In the genomic region with DNA sequence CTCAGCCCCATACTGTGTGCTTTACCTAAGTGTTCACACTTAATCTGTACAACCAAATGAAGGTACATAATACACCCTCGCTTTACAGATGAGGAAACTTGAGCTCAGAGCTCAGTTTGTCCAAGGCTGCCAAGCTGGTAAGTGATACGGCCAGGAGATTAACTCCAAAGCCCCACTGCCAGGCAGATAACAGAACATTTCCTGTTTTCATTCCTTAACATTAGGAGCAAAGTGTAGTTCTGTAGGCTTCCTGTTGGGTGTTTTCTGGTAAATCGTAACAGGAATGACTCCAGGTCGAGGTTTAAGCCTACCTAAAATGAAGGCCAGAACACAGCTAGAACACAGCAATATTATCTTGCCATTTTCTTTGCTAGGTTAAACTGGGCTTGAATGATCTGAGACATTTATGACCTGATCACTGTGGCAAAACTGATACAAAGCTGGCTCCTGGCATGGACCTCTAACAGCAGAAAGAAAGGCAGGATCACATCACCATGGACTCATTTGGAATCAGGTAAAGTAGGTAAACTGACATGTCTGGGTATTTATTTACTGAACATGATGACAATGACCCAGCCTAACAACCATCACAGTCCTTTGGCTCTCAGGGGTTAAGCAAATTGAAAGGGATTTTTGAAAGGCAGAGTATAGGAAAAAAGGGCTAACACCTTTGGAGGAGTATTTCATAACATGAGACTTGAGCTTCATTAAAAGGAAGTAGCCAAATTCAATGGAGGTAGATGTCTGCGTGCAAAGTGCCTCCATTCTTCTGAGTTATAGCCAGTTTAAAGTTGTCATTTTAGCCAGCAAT, we compare ENCODE assay signal across 9 cellular contexts. TPM values are rescaled to one million over a fixed set of nuclear protein-coding genes. Genes with fewer than 3 reads are reported as not detected.
DNase-seq lines count a peak whose midpoint lies in the region; ATAC-seq, FAIRE-seq and TF ChIP-seq lines count a peak whose summit lies in the region.
"Had no signal": no experiment of that assay in that cellular context is flagged by ENCODE, and none has a peak within 500 bp of the region (broad histone marks: within the 10 kb centered on the region; RNA-seq: fewer than 3 reads in every experiment).

No MANE protein-coding gene starts in this region.

- no peak for FAIRE-seq in HTR-8/SVneo (lab: Jason Lieb, UNC)

- H3K36me3 ChIP-seq in BLaER1 treated with 17β-estradiol and CSF1 and Interleukin-3, amounts not matched to agents 10 nM and 100 nM: peaks cover 27 to 57% (median 33%) of the 10 kb centered on the region in 11 experiments
- peaks cover 22% of the 10 kb centered on the region for H3K36me3 ChIP-seq in mesodermal cell (ENCODE audit: control insufficient read depth, insufficient read depth, low read length)

- TF ChIP-seq CTCF in MCF 10A (IDR thresholded peaks at IDR 0.05; ENCODE audit: unreplicated experiment) (no peak), GM10266 (IDR thresholded peaks at IDR 0.05; ENCODE audit: control insufficient read depth, insufficient read depth, low read depth, missing control alignments) (no peak)

- peaks cover 51% of the 10 kb centered on the region for H3K4me1 Mint-ChIP-seq in MCF 10A (ENCODE audit: insufficient read depth, unreplicated experiment)

- H3K4me1 ChIP-seq in BLaER1 treated with 17β-estradiol and CSF1 and Interleukin-3, amounts not matched to agents 10 nM and 100 nM: peaks cover 51 to 67% (median 57%) of the 10 kb centered on the region in 10 experiments
- peaks cover 57% of the 10 kb centered on the region for H3K4me1 ChIP-seq in mesodermal cell (ENCODE audit: control insufficient read depth, insufficient read depth, low read length, poor library complexity, severe bottlenecking)

- POLR2A ChIA-PET in MCF 10A (lab: Yijun Ruan, JAX): interaction anchor here (0.6 to 1.9 kb wide), 14 partner anchors 10 to 799 kb away, joined by 3 to 6 read pairs (median 3); no protein-coding TSS in a partner anchor

- H3K27me3 ChIP-seq in BLaER1 treated with 17β-estradiol and CSF1 and Interleukin-3, amounts not matched to agents 10 nM and 100 nM: no peaks in the 10 kb centered on the region

- no TSS peak for BruUV-seq in MCF 10A (replicated peaks; lab: Mats Ljungman, UMichigan)

- peak overlapping the region; percentile 43 for H3K4me3 Mint-ChIP-seq in MCF 10A (ENCODE audit: unreplicated experiment)

- peak overlapping the region; percentile 51 to 96 (median 92) for H3K4me2 ChIP-seq in BLaER1 treated with 17β-estradiol and CSF1 and Interleukin-3, amounts not matched to agents 10 nM and 100 nM

- peak; percentile 27 for DNase-seq in HTR-8/SVneo (ENCODE audit: insufficient read length, low spot score)
- peak; percentile 43 for DNase-seq in MCF 10A (ENCODE audit: unreplicated experiment)
- DNase-seq in NK-92 treated with Interleukin-12 subunit alpha and Interleukin-12 subunit beta, amount 100 ng/mL, for 24 hours (lab: John Stamatoyannopoulos, UW): no peak
- no peak for DNase-seq in GM10266 (ENCODE audit: extremely low spot score)
- DNase-seq in activated CD4-positive, alpha-beta T cell treated with anti-CD3 and anti-CD28 coated beads, Interleukin-2, amount 50 U/mL, for 48 hours: no peak
- DNase-seq: nucleus accumbens had no signal

- peaks cover 0 to 9% (median 0%) of the 10 kb centered on the region in 11 experiments; a peak in 8 of 22 replicates for H3K9me3 ChIP-seq in BLaER1 treated with 17β-estradiol and CSF1 and Interleukin-3, amounts not matched to agents 10 nM and 100 nM (replicated peaks in 1 of 11)
- no peaks in the 10 kb centered on the region for H3K9me3 ChIP-seq in mesodermal cell (ENCODE audit: control insufficient read depth, low read length)

- peaks cover 62% of the 10 kb centered on the region for H3K36me3 Mint-ChIP-seq in MCF 10A (ENCODE audit: insufficient read depth, unreplicated experiment)

- peaks cover 0 to 4% (median 3%) of the 10 kb centered on the region in 11 experiments; a peak in 13 of 22 replicates for H4K20me1 ChIP-seq in BLaER1 treated with 17β-estradiol and CSF1 and Interleukin-3, amounts not matched to agents 10 nM and 100 nM

- H3K27ac ChIP-seq in BLaER1 treated with 17β-estradiol and CSF1 and Interleukin-3, amounts not matched to agents 10 nM and 100 nM: peak overlapping the region; percentile 62 to 98 (median 85)
- H3K27ac ChIP-seq in mesodermal cell (ENCODE audit: low read depth, low read length, severe bottlenecking): peak overlapping the region; percentile 77

- H3K9me3 Mint-ChIP-seq in MCF 10A (ENCODE audit: unreplicated experiment): no peaks in the 10 kb centered on the region

- H3K9ac ChIP-seq in BLaER1 treated with 17β-estradiol and CSF1 and Interleukin-3, amounts not matched to agents 10 nM and 100 nM: peak overlapping the region; percentile 54 to 71 (median 62); a peak in 19 of 22 replicates

- H3K27ac Mint-ChIP-seq in MCF 10A (ENCODE audit: low read depth, unreplicated experiment): peak overlapping the region; percentile 88

- intact Hi-C loops in MCF 10A (cut with micrococcal nuclease): loop anchor here (5.0 to 10.0 kb wide), 2 partner anchors 102 to 185 kb away; no protein-coding TSS in a partner anchor

- no peak for ATAC-seq in HG02938 (IDR thresholded peaks at IDR 0.05; ENCODE audit: unreplicated experiment)

- CTCF ChIA-PET in MCF 10A (lab: Yijun Ruan, JAX): interaction anchor here (0.6 to 1.7 kb wide), 6 partner anchors 10 to 474 kb away, joined by 3 to 5 read pairs (median 4); no protein-coding TSS in a partner anchor

- 67 to 71% methylated on average over 2 to 3 of the region's 5 CpGs for WGBS in mesodermal cell (ENCODE audit: insufficient coverage in 2 of 2), 2 experiments

- no peaks in the 10 kb centered on the region for H3K27me3 Mint-ChIP-seq in MCF 10A (ENCODE audit: insufficient read depth, unreplicated experiment)

- H3K4me3 ChIP-seq in BLaER1 treated with 17β-estradiol and CSF1 and Interleukin-3, amounts not matched to agents 10 nM and 100 nM: peak overlapping the region in 1 of 10 experiments; percentile 22; a peak in 2 of 20 replicates
- H3K4me3 ChIP-seq in mesodermal cell (ENCODE audit: extremely low read depth, insufficient read depth, low read length, poor library complexity, severe bottlenecking): no peak overlapping the region

RNA-seq across cellular contexts. Expression of a gene that starts 3.9 kb away (rescaled TPM):
- total RNA-seq in MCF 10A (2022): 70.3 and 72.5 TPM in 2 replicates
- polyA plus RNA-seq in mesodermal cell (2013, experiment 1 of 2): 49.6 TPM
- polyA plus RNA-seq in mesodermal cell (2013, experiment 2 of 2): 58.2 TPM

Comparison
In these comparisons a context has a peak if more than half of its experiments do, and no peak if none do; other contexts are left out.
1. DNase-seq: peak in HTR-8/SVneo (single experiment) and MCF 10A (single experiment); none in NK-92 treated with Interleukin-12 subunit alpha and Interleukin-12 subunit beta, amount 100 ng/mL, for 24 hours (single experiment), GM10266 (single experiment) and activated CD4-positive, alpha-beta T cell treated with anti-CD3 and anti-CD28 coated beads, Interleukin-2, amount 50 U/mL, for 48 hours (0 of 2).